In the genomic region with DNA sequence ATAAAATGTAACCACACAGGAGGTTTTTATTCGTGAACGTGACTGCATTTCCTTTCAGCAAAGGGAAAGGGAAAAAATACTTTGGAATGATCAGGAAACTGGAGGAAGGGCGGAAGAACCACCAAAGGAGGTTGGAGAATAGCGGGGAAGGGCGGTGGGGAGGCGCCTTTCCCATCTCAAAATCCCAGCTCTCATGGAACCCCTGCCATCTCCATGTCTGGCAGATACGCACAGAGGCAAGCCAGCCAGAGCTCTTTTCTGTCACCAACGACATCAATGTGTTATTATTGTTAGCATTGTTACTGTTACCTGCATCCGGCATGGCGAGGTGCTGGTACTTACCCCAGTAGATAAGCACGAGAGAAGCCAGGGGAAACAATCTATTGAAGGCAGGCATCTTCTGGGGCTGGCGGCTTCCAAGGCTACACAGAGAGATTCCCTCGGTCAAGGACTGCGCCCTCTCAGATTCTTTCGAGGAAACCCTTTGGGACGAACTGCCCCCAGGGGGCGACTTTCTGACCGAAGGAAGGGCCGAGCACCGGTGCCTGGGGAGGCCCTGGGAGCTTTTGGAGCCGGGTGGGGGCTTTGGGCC, we compare ENCODE assay signal across 8 cellular contexts. TPM values are rescaled to one million over a fixed set of nuclear protein-coding genes. Genes with fewer than 3 reads are reported as not detected.
DNase-seq lines count a peak whose midpoint lies in the region; ATAC-seq and TF ChIP-seq lines count a peak whose summit lies in the region.

No MANE protein-coding gene starts in this region.

- H2BK5ac ChIP-seq in IMR-90 (ENCODE audit: low read depth, low read length, poor library complexity, severe bottlenecking): no peak overlapping the region

- no peak overlapping the region for H3K4ac ChIP-seq in IMR-90 (ENCODE audit: low read depth, low read length)

- H2BK120ac ChIP-seq in IMR-90 (ENCODE audit: low read depth, low read length): no peak overlapping the region

- H3K9me3 ChIP-seq in IMR-90 (ENCODE audit: control insufficient read depth, insufficient read depth, low read length): no peaks in the 10 kb centered on the region

- TF ChIP-seq CTCF in IMR-90 (conservative IDR thresholded peaks at IDR 0.05; ENCODE audit: low read depth, low read length) (no peak), choroid plexus epithelial cell (conservative IDR thresholded peaks at IDR 0.05; ENCODE audit: low read depth, low read length) (no peak)

- H2AK5ac ChIP-seq in IMR-90 (ENCODE audit: low read depth, low read length): no peak overlapping the region

- H3K4me2 ChIP-seq in IMR-90 (ENCODE audit: low read depth, low read length): no peak overlapping the region; the same call in 1 of the 2 replicates

- ATAC-seq in IMR-90 (ENCODE audit: low read depth): peak; percentile 4; the same call in 1 of the 2 replicates
- ATAC-seq in naive thymus-derived CD8-positive, alpha-beta T cell: peak in 1 of 2 donors; percentile 38
- ATAC-seq in HG02759 (IDR thresholded peaks at IDR 0.05; ENCODE audit: unreplicated experiment): no peak

- no peaks in the 10 kb centered on the region for H3K36me3 ChIP-seq in IMR-90 (ENCODE audit: control insufficient read depth, insufficient read depth, low read length)

- H3K36me3 Mint-ChIP-seq in naive thymus-derived CD8-positive, alpha-beta T cell: peaks cover 0 to 9% (median 2%) of the 10 kb centered on the region in 3 donors

- no peak overlapping the region for H3K27ac ChIP-seq in IMR-90 (ENCODE audit: insufficient read depth, low read length)

- H4K8ac ChIP-seq in IMR-90 (ENCODE audit: low read depth in 2 of 2, low read length in 2 of 2): no peak overlapping the region

- peaks cover under 1 to 12% (median 7%) of the 10 kb centered on the region in 4 donors for H3K4me1 Mint-ChIP-seq in naive thymus-derived CD8-positive, alpha-beta T cell

- DNase-seq in COLO668 (lab: John Stamatoyannopoulos, UW; ENCODE audit: unreplicated experiment) (peak; percentile 75), IMR-90 (no peak), choroid plexus epithelial cell (ENCODE audit: low read depth) (no peak), NAMALWA (ENCODE audit: low spot score) (no peak), KBM-7 (no peak), GOT3 (lab: John Stamatoyannopoulos, UW) (no peak)
- no peak for DNase-seq in naive thymus-derived CD8-positive, alpha-beta T cell

- no peaks in the 10 kb centered on the region for H4K20me1 ChIP-seq in IMR-90 (ENCODE audit: insufficient read depth, low read length)

- H3K4me3 ChIP-seq in IMR-90 (ENCODE audit: insufficient read depth, low read depth, low read length) (no peak overlapping the region), choroid plexus epithelial cell (ENCODE audit: low read depth, low read length) (peak overlapping the region; percentile 66)

- no peaks in the 10 kb centered on the region for H3K79me1 ChIP-seq in IMR-90 (ENCODE audit: low read depth in 1 of 2, low read length in 2 of 2)

- no peak overlapping the region for H3K27ac Mint-ChIP-seq in naive thymus-derived CD8-positive, alpha-beta T cell

- no peak overlapping the region for H2BK15ac ChIP-seq in IMR-90 (ENCODE audit: low read depth, low read length)

- no TSS peak for BruUV-seq in IMR-90 (replicated peaks; lab: Mats Ljungman, UMichigan)

- no peak overlapping the region for H3K18ac ChIP-seq in IMR-90 (ENCODE audit: low read depth, low read length)

- intact Hi-C loops in IMR-90 (cut with micrococcal nuclease): no loop called here

- TF ChIP-seq RAD21 in IMR-90 (IDR thresholded peaks at IDR 0.05; ENCODE audit: low read length): no peak

- H3K27me3 Mint-ChIP-seq in naive thymus-derived CD8-positive, alpha-beta T cell: peaks cover 26 to 53% (median 41%) of the 10 kb centered on the region in 5 donors

- no peak overlapping the region for H3K23ac ChIP-seq in IMR-90 (ENCODE audit: low read depth, low read length)

- no peak overlapping the region for H2BK20ac ChIP-seq in IMR-90 (ENCODE audit: low read depth, low read length)

- no peak overlapping the region for H3K9ac ChIP-seq in IMR-90 (ENCODE audit: low read depth, low read length)

- dilution Hi-C loops in IMR-90 (cut with HindIII; ENCODE audit: low sequenced_read_pairs, unreplicated experiment): no loop called here

- H3K9me3 Mint-ChIP-seq in naive thymus-derived CD8-positive, alpha-beta T cell: peaks cover 0 to 12% (median 2%) of the 10 kb centered on the region in 9 donors

- H3K14ac ChIP-seq in IMR-90 (replicated peaks; ENCODE audit: low read depth, low read length): no peak overlapping the region

- H2AFZ ChIP-seq in IMR-90 (replicated peaks; ENCODE audit: low read length, poor library complexity): peak overlapping the region; percentile 94

- CTCF ChIA-PET in IMR-90 (lab: Yijun Ruan, JAX): interaction anchor here (1.8 to 1.9 kb wide), 2 partner anchors 54 kb away, joined by 5 to 6 read pairs; no protein-coding TSS in a partner anchor

- H3K27me3 ChIP-seq in IMR-90 (ENCODE audit: control insufficient read depth, insufficient read depth, low read length): peaks cover 18% of the 10 kb centered on the region

- no peak overlapping the region for H3K56ac ChIP-seq in IMR-90 (ENCODE audit: extremely low read depth, insufficient read depth, low read length)

- no peak overlapping the region for H4K91ac ChIP-seq in IMR-90 (ENCODE audit: insufficient read depth, low read depth, low read length)

- no peak overlapping the region for H2AK9ac ChIP-seq in IMR-90 (replicated peaks; ENCODE audit: low read depth, low read length, poor library complexity)

- H3K4me3 Mint-ChIP-seq in naive thymus-derived CD8-positive, alpha-beta T cell: peak overlapping the region; percentile 56 to 71 (median 68)

- no peak for TF ChIP-seq POLR2A in IMR-90 (IDR thresholded peaks at IDR 0.05; ENCODE audit: low read depth, low read length)

- in situ Hi-C loops in IMR-90 (cut with MboI; ENCODE audit: low sequenced_read_pairs) (no loop called here), KBM-7 (cut with MboI; ENCODE audit: low pct_unique_long_range_greater_than_20kb, low sequenced_read_pairs) (no loop called here)

- POLR2A ChIA-PET in IMR-90 (lab: Charles Lee; ENCODE audit: unreplicated experiment): no interaction called here
- POLR2A ChIA-PET in naive thymus-derived CD8-positive, alpha-beta T cell (lab: Charles Lee): no interaction called here

- H3K9me1 ChIP-seq in IMR-90 (ENCODE audit: insufficient read depth, low read length): no peaks in the 10 kb centered on the region

- H4K5ac ChIP-seq in IMR-90 (ENCODE audit: low read depth, low read length): no peak overlapping the region

- 5% methylated on average over 4 of the region's 21 CpGs; no CpG with 5 or more reads in 1 of the 2 experiments for WGBS in IMR-90 (ENCODE audit: extremely low coverage in 2 of 2, insufficient read length in 1 of 2), 2 experiments

- H3K4me1 ChIP-seq in IMR-90 (ENCODE audit: control insufficient read depth, insufficient read depth, low read length): no peaks in the 10 kb centered on the region

TF ChIP-seq in IMR-90, 13 proteins besides CTCF, POLR2A, EP300 and RAD21:
- TF ChIP-seq BHLHE40 (IDR thresholded peaks at IDR 0.05; ENCODE audit: low read depth, low read length) (no peak), RFX5 (IDR thresholded peaks at IDR 0.05; ENCODE audit: low read depth, low read length) (no peak), MXI1 (IDR thresholded peaks at IDR 0.05; ENCODE audit: borderline replicate concordance, low read depth, low read length) (no peak), CEBPB (IDR thresholded peaks at IDR 0.05; ENCODE audit: low read depth, low read length) (no peak), FOS (IDR thresholded peaks at IDR 0.05; ENCODE audit: low read depth, low read length) (no peak)
- TF ChIP-seq, protein P1, sequence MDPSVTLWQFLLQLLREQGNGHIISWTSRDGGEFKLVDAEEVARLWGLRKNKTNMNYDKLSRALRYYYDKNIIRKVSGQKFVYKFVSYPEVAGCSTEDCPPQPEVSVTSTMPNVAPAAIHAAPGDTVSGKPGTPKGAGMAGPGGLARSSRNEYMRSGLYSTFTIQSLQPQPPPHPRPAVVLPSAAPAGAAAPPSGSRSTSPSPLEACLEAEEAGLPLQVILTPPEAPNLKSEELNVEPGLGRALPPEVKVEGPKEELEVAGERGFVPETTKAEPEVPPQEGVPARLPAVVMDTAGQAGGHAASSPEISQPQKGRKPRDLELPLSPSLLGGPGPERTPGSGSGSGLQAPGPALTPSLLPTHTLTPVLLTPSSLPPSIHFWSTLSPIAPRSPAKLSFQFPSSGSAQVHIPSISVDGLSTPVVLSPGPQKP (IDR thresholded peaks at IDR 0.05; ENCODE audit: borderline replicate concordance, low read depth, low read length): no peak

RNA-seq across cellular contexts. Expression of a gene that starts 0.9 kb away (rescaled TPM):
- total RNA-seq in IMR-90 (2012; rRNA removed): under 0.01 TPM in 2 replicates
- polyA plus RNA-seq in IMR-90 (2012; rRNA removed): 0.03 and 0.04 TPM in 2 replicates
- polyA plus RNA-seq in IMR-90 (2012; cell fraction: cytosol; rRNA removed): 0.03 TPM in 2 replicates
- 0.08 and 0.10 TPM in 2 replicates for polyA plus RNA-seq in IMR-90 (2012; cell fraction: nucleus; rRNA removed; ENCODE audit: low replicate concordance)
- not detected for total RNA-seq in naive thymus-derived CD8-positive, alpha-beta T cell
- not detected for polyA plus RNA-seq in naive thymus-derived CD8-positive, alpha-beta T cell
